ENCODE assay signal across 28 cellular contexts in genomic region chr18:62060820-62061219, GRCh38.
DNase-seq lines count a peak whose midpoint lies in the region; ATAC-seq, FAIRE-seq and TF ChIP-seq lines count a peak whose summit lies in the region.
"Had no signal": no experiment of that assay in that cellular context is flagged by ENCODE, and none has a peak within 500 bp of the region (broad histone marks: within the 10 kb centered on the region; RNA-seq: fewer than 3 reads in every experiment).

No MANE protein-coding gene starts in this region.

- POLR2A ChIA-PET in HCT116 (lab: Charles Lee) = no interaction called here

- no TSS peak for BruUV-seq in HCT116 (replicated peaks; lab: Mats Ljungman, UMichigan)

- FAIRE-seq in pancreas (lab: Jason Lieb, UNC) = peak; percentile 45
- FAIRE-seq: GM12878, HepG2 had no signal

- RAD21 ChIA-PET in HCT116 (lab: Charles Lee; ENCODE audit: low non-redundant PET in 1 of 2, low total read pairs in 2 of 2, uncharacterized antibody in 2 of 2, unreplicated experiment in 2 of 2) = no interaction called here

- CTCF ChIA-PET in HCT116 (lab: Charles Lee) = no interaction called here

- 88 to 89% methylated on average over 2 of the region's 2 CpGs for WGBS in pancreas, 2 donors

- no peak for TF ChIP-seq CTCF in HCT116 (IDR thresholded peaks at IDR 0.05 in 2 of 3, conservative IDR thresholded peaks at IDR 0.05 in 1 of 3; ENCODE audit: borderline replicate concordance in 1 of 3, insufficient read depth in 1 of 3, low read depth in 2 of 3, low read length in 2 of 3)
- TF ChIP-seq CTCF in VCaP (conservative IDR thresholded peaks at IDR 0.05) = no peak
- TF ChIP-seq CTCF in pancreas (IDR thresholded peaks at IDR 0.05) = no peak

- no peak for DNase-seq in HCT116 (ENCODE audit: low read depth, low spot score)
- DNase-seq in left colon = no peak
- no peak for DNase-seq in pancreas
- no peak for DNase-seq in erythroblast (lab: John Stamatoyannopoulos, UW)
- DNase-seq in RKO (ENCODE audit: low spot score) = no peak
- DNase-seq: Caco-2; CD8-positive, alpha-beta T cell; DMS79; GDM1; HCEC 1CT; Kasumi-1; MG63; NCI-H1105 treated with DMSO at 0.1 percent for 48 hours; NCI-H146; NCI-H1930; NCI-H446 treated with DMSO at 0.1 percent for 48 hours; NCI-H526; NCI-H82; PC-9; Right ventricle myocardium superior; RPMI8226 had no signal

- ATAC-seq in HCT116 (no peak), left colon (peak; percentile 83), pancreas (no peak), HG03565 (IDR thresholded peaks at IDR 0.05; ENCODE audit: unreplicated experiment) (no peak)
- ATAC-seq: CD8-positive, alpha-beta T cell; GM12878; HepG2 had no signal

- H3K79me2 ChIP-seq in HCT116 (ENCODE audit: insufficient read depth, low read length) = no peaks in the 10 kb centered on the region

- H3K27ac ChIP-seq in HCT116 (ENCODE audit: low read depth, low read length) (no peak overlapping the region), VCaP (0 out of 2 replicates have a peak overlapping the region, but pooled peaks have one; percentile 8), pancreas (no peak overlapping the region)
- H3K27ac ChIP-seq: 22Rv1, C4-2B, PC-9, SJSA1 had no signal

- no peaks in the 10 kb centered on the region for H3K9me3 ChIP-seq in HCT116 (ENCODE audit: control insufficient read depth in 1 of 2, insufficient read depth in 1 of 2, low read depth in 1 of 2, low read length in 2 of 2)
- no peaks in the 10 kb centered on the region for H3K9me3 ChIP-seq in pancreas
- H3K9me3 ChIP-seq: Caco-2, MG63, SJSA1 had no signal

- H2AFZ ChIP-seq in HCT116 (ENCODE audit: low read depth, low read length, poor library complexity, severe bottlenecking) = no peak overlapping the region
- H2AFZ ChIP-seq: PC-9 had no signal

- no peak for TF ChIP-seq RAD21 in HCT116 (IDR thresholded peaks at IDR 0.05; ENCODE audit: low read depth)

- no peaks in the 10 kb centered on the region for H3K9me2 ChIP-seq in HCT116 (ENCODE audit: insufficient read depth)

- intact Hi-C loops in HCT116 (cut with micrococcal nuclease) (no loop called here), left colon (cut with DNase I, micrococcal nuclease) (no loop called here), pancreas (cut with DNase I) (no loop called here)

- H3K4me3 ChIP-seq in HCT116 (replicated peaks in 1 of 2; ENCODE audit: low read depth in 1 of 2, low read length in 2 of 2) (no peak overlapping the region), pancreas (no peak overlapping the region)
- H3K4me3 ChIP-seq: GM12878, MG63, PC-9, SJSA1 had no signal

- H3K4me1 ChIP-seq in HCT116 (ENCODE audit: control insufficient read depth in 1 of 2, insufficient read depth in 2 of 2, low read length in 2 of 2) (peaks cover 0 to 6% of the 10 kb centered on the region in 2 experiments; a peak in 1 of 4 replicates), pancreas (no peaks in the 10 kb centered on the region)
- H3K4me1 ChIP-seq: Caco-2 had no signal

- peak overlapping the region; percentile 12; the same call in 1 of the 2 replicates for H3K4me2 ChIP-seq in HCT116 (ENCODE audit: low read length)
- H3K4me2 ChIP-seq: PC-9 had no signal

- H3K27me3 ChIP-seq in HCT116 (ENCODE audit: insufficient read depth, low read length) (no peaks in the 10 kb centered on the region), pancreas (no peaks in the 10 kb centered on the region)
- H3K27me3 ChIP-seq: MG63, SJSA1 had no signal

- TF ChIP-seq POLR2A in HCT116 (IDR thresholded peaks at IDR 0.05; ENCODE audit: borderline replicate concordance, extremely low read depth, insufficient read depth, insufficient read length) = no peak
- no peak for TF ChIP-seq POLR2A in erythroblast (IDR thresholded peaks at IDR 0.05; ENCODE audit: low read length)

- H3K9ac ChIP-seq in HCT116 (ENCODE audit: low read length) = no peak overlapping the region

- H3K36me3 ChIP-seq in HCT116 (ENCODE audit: control insufficient read depth in 1 of 2, insufficient read depth in 2 of 2, low read length in 2 of 2) = no peaks in the 10 kb centered on the region; a peak in 1 of 4 replicates
- no peaks in the 10 kb centered on the region for H3K36me3 ChIP-seq in pancreas
- H3K36me3 ChIP-seq: MG63, SJSA1 had no signal

- H4K20me1 ChIP-seq in HCT116 (ENCODE audit: insufficient read depth) = no peaks in the 10 kb centered on the region

TF ChIP-seq in HCT116, 20 proteins besides CTCF, POLR2A, EP300 and RAD21:
- TF ChIP-seq SIN3A (IDR thresholded peaks at IDR 0.05; ENCODE audit: low read depth) = no peak
- no peak for TF ChIP-seq ZBTB33 (IDR thresholded peaks at IDR 0.05; ENCODE audit: extremely low read depth, insufficient replicate concordance, low read length)
- no peak for TF ChIP-seq TCF7L2 (IDR thresholded peaks at IDR 0.05; ENCODE audit: borderline replicate concordance, extremely low read depth, insufficient read depth, insufficient read length)
- TF ChIP-seq MAX (IDR thresholded peaks at IDR 0.05) = no peak
- no peak for TF ChIP-seq EZH2phosphoT487 (IDR thresholded peaks at IDR 0.05; ENCODE audit: borderline replicate concordance)
- TF ChIP-seq CEBPB (IDR thresholded peaks at IDR 0.05; ENCODE audit: low read depth) = no peak
- no peak for TF ChIP-seq EZH2 (IDR thresholded peaks at IDR 0.05)
- TF ChIP-seq POLR2AphosphoS5 (IDR thresholded peaks at IDR 0.05; ENCODE audit: low read depth, low read length) = no peak
- no peak for TF ChIP-seq FOSL1 (IDR thresholded peaks at IDR 0.05; ENCODE audit: low read depth)
- no peak for TF ChIP-seq SRF (IDR thresholded peaks at IDR 0.05; ENCODE audit: low read depth)
- no peak for TF ChIP-seq ZNF274 (IDR thresholded peaks at IDR 0.05; ENCODE audit: low read depth, low read length)
- TF ChIP-seq JUND (IDR thresholded peaks at IDR 0.05) = no peak
- no peak for TF ChIP-seq EGR1 (IDR thresholded peaks at IDR 0.05; ENCODE audit: low read depth)
- TF ChIP-seq ZFX (IDR thresholded peaks at IDR 0.05) = no peak
- no peak for TF ChIP-seq CBX3 (IDR thresholded peaks at IDR 0.05; ENCODE audit: low read depth)
- TF ChIP-seq REST (IDR thresholded peaks at IDR 0.05; ENCODE audit: low read depth) = no peak
- no peak for TF ChIP-seq SP1 (IDR thresholded peaks at IDR 0.05; ENCODE audit: low read depth)
- TF ChIP-seq ELF1 (IDR thresholded peaks at IDR 0.05; ENCODE audit: borderline replicate concordance, low read depth) = no peak
- no peak for TF ChIP-seq YY1 (IDR thresholded peaks at IDR 0.05; ENCODE audit: extremely low read depth, insufficient replicate concordance, low read depth, low read length)
